In genomic region chr12:43336962-43337555, GRCh38 we compare ENCODE assay signal across 9 cellular contexts.
A peak's percentile ranks its signal among the peaks of the same experiment; 100 is the strongest.
DNase-seq lines count a peak whose midpoint lies in the region; ATAC-seq and TF ChIP-seq lines count a peak whose summit lies in the region.
"Had no signal": no experiment of that assay in that cellular context is flagged by ENCODE, and none has a peak within 500 bp of the region (broad histone marks: within the 10 kb centered on the region; RNA-seq: fewer than 3 reads in every experiment).

No MANE protein-coding gene starts in this region.

- H3K4me1 Mint-ChIP-seq in endodermal cell = peaks cover 16% of the 10 kb centered on the region
- H3K4me1 Mint-ChIP-seq: activated B cell treated with CpG ODN at 0.5 μM for 24 hours had no signal

- H3K36me3 Mint-ChIP-seq in endodermal cell (ENCODE audit: low read depth) = no peaks in the 10 kb centered on the region

- H3K27me3 ChIP-seq in endodermal cell (ENCODE audit: control insufficient read depth, insufficient read depth, low read length, poor library complexity, severe bottlenecking) = peaks cover 20% of the 10 kb centered on the region

- H3K4me3 ChIP-seq in endodermal cell (ENCODE audit: low read length) (no peak overlapping the region), retinal pigment epithelial cell (ENCODE audit: low read length) (no peak overlapping the region)

- peak; percentile 15 for DNase-seq in GM13976 (ENCODE audit: low spot score)
- peak; percentile 1 for DNase-seq in NCI-H1048 (lab: John Stamatoyannopoulos, UW)
- DNase-seq in endodermal cell = no peak
- no peak for DNase-seq in retinal pigment epithelial cell (ENCODE audit: low read depth)
- DNase-seq in NCI-H226 = no peak
- no peak for DNase-seq in activated naive CD4-positive, alpha-beta T cell treated with Interleukin-2 at 50 U/mL for 16 hours
- no peak for DNase-seq in activated T-cell treated with anti-CD3 and anti-CD28 coated beads, Interleukin-2, amount 50 U/mL, for 1 hour
- DNase-seq: activated B cell treated with CpG ODN at 0.5 μM for 24 hours had no signal

- peaks cover 3% of the 10 kb centered on the region for H3K4me1 ChIP-seq in endodermal cell (ENCODE audit: control insufficient read depth, insufficient read depth, low read length)

- no peak overlapping the region for H3K27ac ChIP-seq in endodermal cell (ENCODE audit: low read depth, low read length)

- no peaks in the 10 kb centered on the region for H3K9me3 ChIP-seq in endodermal cell (ENCODE audit: control insufficient read depth, low read length)

- H3K4me3 Mint-ChIP-seq in endodermal cell = no peak overlapping the region
- H3K4me3 Mint-ChIP-seq: activated B cell treated with CpG ODN at 0.5 μM for 24 hours had no signal

- peaks cover 16% of the 10 kb centered on the region for H3K27me3 Mint-ChIP-seq in endodermal cell (ENCODE audit: insufficient read depth)

- H3K27ac Mint-ChIP-seq in endodermal cell = no peak overlapping the region
- H3K27ac Mint-ChIP-seq: activated B cell treated with CpG ODN at 0.5 μM for 24 hours had no signal

- in situ Hi-C loops in GM13976 (cut with MboI; ENCODE audit: low sequenced_read_pairs, unreplicated experiment) = no loop called here

- H3K36me3 ChIP-seq in endodermal cell (ENCODE audit: control insufficient read depth, insufficient read depth, low read length) = no peaks in the 10 kb centered on the region

- no peak for ATAC-seq in HG02981 (IDR thresholded peaks at IDR 0.05; ENCODE audit: unreplicated experiment)

- 0% methylated on average over 1 of the region's 1 CpG for WGBS in endodermal cell (ENCODE audit: insufficient coverage in 1 of 2, insufficient read length in 1 of 2), 2 experiments

- TF ChIP-seq CTCF in GM13976 (IDR thresholded peaks at IDR 0.05; ENCODE audit: borderline replicate concordance, control extremely low read depth, extremely low read depth, insufficient read depth, missing control alignments) (peak; percentile 21), endodermal cell (conservative IDR thresholded peaks at IDR 0.05) (peak; percentile 85), retinal pigment epithelial cell (conservative IDR thresholded peaks at IDR 0.05; ENCODE audit: low read depth, low read length) (peak; percentile 44)

- no peaks in the 10 kb centered on the region for H3K9me3 Mint-ChIP-seq in endodermal cell
- H3K9me3 Mint-ChIP-seq: activated B cell treated with CpG ODN at 0.5 μM for 24 hours had no signal

- no peak overlapping the region for H3K9ac ChIP-seq in endodermal cell (ENCODE audit: extremely low read depth, low read length, poor library complexity, severe bottlenecking)

Comparison
In these comparisons a context has a peak if more than half of its experiments do, and no peak if none do; other contexts are left out.
1. DNase-seq: peak in GM13976 (single experiment) and NCI-H1048 (single experiment); none in endodermal cell (single experiment), retinal pigment epithelial cell (single experiment), NCI-H226 (single experiment), activated naive CD4-positive, alpha-beta T cell treated with Interleukin-2 at 50 U/mL for 16 hours (single experiment) and activated T-cell treated with anti-CD3 and anti-CD28 coated beads, Interleukin-2, amount 50 U/mL, for 1 hour (single experiment).
2. CTCF ChIP-seq: peak in every context shown above with its lines; median percentile 85 in endodermal cell; 44 in retinal pigment epithelial cell; 21 in GM13976.